In the genomic region with DNA sequence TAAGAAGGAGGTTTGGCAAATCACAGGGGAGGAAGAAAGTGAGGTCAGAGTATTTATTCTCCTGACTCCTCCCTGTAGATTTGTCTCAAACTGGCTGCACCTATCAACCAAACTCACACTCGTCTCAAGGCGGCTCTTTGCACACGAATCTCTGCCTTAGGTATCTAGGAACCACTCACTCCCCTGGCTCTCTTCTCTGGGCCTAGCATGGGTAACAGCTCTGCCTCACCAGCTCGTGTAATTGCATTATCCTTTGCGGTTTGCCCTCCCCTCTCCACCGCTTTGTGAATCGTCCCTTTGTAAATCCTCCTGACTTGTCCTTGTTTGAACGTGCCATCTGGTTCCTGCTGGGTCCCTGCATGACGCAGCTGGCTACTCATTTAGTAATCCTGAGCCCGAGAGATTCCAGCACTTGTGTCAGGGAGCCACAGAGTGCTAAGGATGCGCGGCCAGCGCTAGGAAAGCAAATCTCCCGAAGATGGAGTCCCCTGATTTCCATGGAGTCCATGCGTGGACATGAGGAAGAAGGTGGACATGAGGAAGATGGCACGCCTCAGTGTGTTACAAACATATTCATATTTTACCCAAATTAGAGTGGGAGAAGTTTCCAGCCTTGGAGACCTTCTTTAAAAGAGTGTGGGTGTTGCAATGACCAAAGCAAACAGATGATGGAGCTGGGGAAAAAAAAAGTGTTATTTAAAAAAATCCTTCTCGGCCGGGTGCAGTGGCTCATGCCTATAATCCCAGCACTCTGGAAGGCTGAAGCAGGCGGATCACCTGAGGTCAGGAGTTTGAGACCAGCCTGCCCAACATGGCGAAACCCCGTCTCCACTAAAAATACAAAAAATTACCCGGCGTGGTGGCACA, we compare ENCODE assay signal across 8 cellular contexts. TPM values are rescaled to one million over a fixed set of nuclear protein-coding genes. Genes with fewer than 3 reads are reported as not detected.
DNase-seq lines count a peak whose midpoint lies in the region; ATAC-seq and TF ChIP-seq lines count a peak whose summit lies in the region.

No MANE protein-coding gene starts in this region.

- in situ Hi-C loops in transverse colon (cut with MboI; ENCODE audit: low pct_ligation_motif_present in 1 of 4, low pct_unique_long_range_greater_than_20kb in 1 of 4, low sequenced_read_pairs in 3 of 4) = no loop called here

- H3K4me1 ChIP-seq in transverse colon = no peaks in the 10 kb centered on the region

- H3K27ac ChIP-seq in transverse colon = no peak overlapping the region

- no peaks in the 10 kb centered on the region for H3K27me3 ChIP-seq in transverse colon

- intact Hi-C loops in natural killer cell (cut with micrococcal nuclease) (no loop called here), transverse colon (cut with DNase I; ENCODE audit: low total_unique reads) (no loop called here)

- H3K36me3 ChIP-seq in transverse colon = no peaks in the 10 kb centered on the region

- H3K4me3 Mint-ChIP-seq in natural killer cell = no peak overlapping the region
- no peak overlapping the region for H3K4me3 Mint-ChIP-seq in natural killer cell treated with Interleukin-12 subunit alpha and Interleukin-12 subunit beta and Interleukin-15 and Interleukin-18, amount 100 ng/mL, for 72 hours

- no peaks in the 10 kb centered on the region for H3K9me3 ChIP-seq in transverse colon

- H3K9me3 Mint-ChIP-seq in natural killer cell = no peaks in the 10 kb centered on the region
- no peaks in the 10 kb centered on the region for H3K9me3 Mint-ChIP-seq in natural killer cell treated with Interleukin-12 subunit alpha and Interleukin-12 subunit beta and Interleukin-15 and Interleukin-18, amount 100 ng/mL, for 72 hours

- TF ChIP-seq CTCF in natural killer cell (IDR thresholded peaks at IDR 0.05) = no peak
- no peak for TF ChIP-seq CTCF in transverse colon (IDR thresholded peaks at IDR 0.05)

- no peaks in the 10 kb centered on the region for H3K27me3 Mint-ChIP-seq in natural killer cell (ENCODE audit: low read depth in 2 of 2)
- H3K27me3 Mint-ChIP-seq in natural killer cell treated with Interleukin-12 subunit alpha and Interleukin-12 subunit beta and Interleukin-15 and Interleukin-18, amount 100 ng/mL, for 72 hours = no peaks in the 10 kb centered on the region

- 57 to 68% methylated on average over 5 to 23 of the region's 23 CpGs for WGBS in transverse colon (ENCODE audit: low coverage in 1 of 2), 2 donors

- no peak overlapping the region for H3K4me3 ChIP-seq in transverse colon

- H3K27ac Mint-ChIP-seq in natural killer cell = peak overlapping the region; percentile 14 to 44
- H3K27ac Mint-ChIP-seq in natural killer cell treated with Interleukin-12 subunit alpha and Interleukin-12 subunit beta and Interleukin-15 and Interleukin-18, amount 100 ng/mL, for 72 hours = no peak overlapping the region

- TF ChIP-seq POLR2A in transverse colon (IDR thresholded peaks at IDR 0.05) = no peak

- no peak for DNase-seq in natural killer cell
- DNase-seq in natural killer cell treated with Interleukin-12 subunit alpha and Interleukin-12 subunit beta and Interleukin-15 and Interleukin-18, amount 100 ng/mL, for 72 hours (ENCODE audit: low spot score) = no peak
- DNase-seq in NCI-H82 (lab: John Stamatoyannopoulos, UW) = peak; percentile 100
- DNase-seq in fibroblast of gingiva (ENCODE audit: low read depth) = peak; percentile 68
- peak; percentile 66 for DNase-seq in superior temporal gyrus (ENCODE audit: extremely low spot score)
- DNase-seq in transverse colon = no peak

- TF ChIP-seq EP300 in transverse colon (IDR thresholded peaks at IDR 0.05; ENCODE audit: low read depth) = no peak

- ATAC-seq in natural killer cell = no peak
- no peak for ATAC-seq in natural killer cell treated with Interleukin-12 subunit alpha and Interleukin-12 subunit beta and Interleukin-15 and Interleukin-18, amount 100 ng/mL, for 72 hours
- ATAC-seq in HG03175 (IDR thresholded peaks at IDR 0.05; ENCODE audit: unreplicated experiment) = no peak
- ATAC-seq in GM21717 (IDR thresholded peaks at IDR 0.05; ENCODE audit: unreplicated experiment) = no peak

- H3K36me3 Mint-ChIP-seq in natural killer cell = no peaks in the 10 kb centered on the region
- no peaks in the 10 kb centered on the region for H3K36me3 Mint-ChIP-seq in natural killer cell treated with Interleukin-12 subunit alpha and Interleukin-12 subunit beta and Interleukin-15 and Interleukin-18, amount 100 ng/mL, for 72 hours

- H3K4me1 Mint-ChIP-seq in natural killer cell = peaks cover 13 to 26% of the 10 kb centered on the region in 2 donors
- H3K4me1 Mint-ChIP-seq in natural killer cell treated with Interleukin-12 subunit alpha and Interleukin-12 subunit beta and Interleukin-15 and Interleukin-18, amount 100 ng/mL, for 72 hours (ENCODE audit: low read depth in 2 of 2) = peaks cover 7 to 16% of the 10 kb centered on the region in 2 donors

RNA-seq across cellular contexts. Expression of a gene that starts 26.7 kb away (rescaled TPM):
- total RNA-seq in natural killer cell (10 to 100 TPM; 32.5 to 56.3 (median 56.2) TPM), transverse colon (1 to 10 TPM in 2 of 4 donors, not detected in 2; 2.5 to 3.7 TPM)
- total RNA-seq in natural killer cell treated with Interleukin-12 subunit alpha and Interleukin-12 subunit beta and Interleukin-15 and Interleukin-18, amount 100 ng/mL, for 72 hours = 10 to 100 TPM; 40.3 to 55.7 TPM

RNA-seq across cellular contexts. Expression of a gene that starts 45.8 kb away (rescaled TPM):
- 1 to 10 TPM in 2 of 3 donors, under 1 TPM in 1; 0.92 to 1.8 (median 1.1) TPM for total RNA-seq in natural killer cell
- 1 to 10 TPM; 2.3 to 4.2 TPM for total RNA-seq in natural killer cell treated with Interleukin-12 subunit alpha and Interleukin-12 subunit beta and Interleukin-15 and Interleukin-18, amount 100 ng/mL, for 72 hours
- 1 to 10 TPM in 2 of 4 donors, under 1 TPM in 1, not detected in 1; 0.32 to 2.2 (median 1.8) TPM for total RNA-seq in transverse colon

RNA-seq across cellular contexts. Expression of a gene that starts 45.9 kb away (rescaled TPM):
- total RNA-seq in natural killer cell (10 to 100 TPM; 23.9 to 31.8 (median 24.2) TPM), transverse colon (10 to 100 TPM in 3 of 4 donors, 1 to 10 TPM in 1; 4.0 to 36.3 (median 23.6) TPM)
- total RNA-seq in natural killer cell treated with Interleukin-12 subunit alpha and Interleukin-12 subunit beta and Interleukin-15 and Interleukin-18, amount 100 ng/mL, for 72 hours = 10 to 100 TPM; 28.1 to 33.6 TPM

Comparison
In these comparisons a context has a peak if more than half of its experiments do, and no peak if none do; other contexts are left out.
1. H3K27ac Mint-ChIP-seq: peak in natural killer cell (2 of 2); none in natural killer cell treated with Interleukin-12 subunit alpha and Interleukin-12 subunit beta and Interleukin-15 and Interleukin-18, amount 100 ng/mL, for 72 hours (0 of 2).
2. DNase-seq: peak in NCI-H82 (single experiment), fibroblast of gingiva (single experiment) and superior temporal gyrus (single experiment); none in natural killer cell (single experiment), natural killer cell treated with Interleukin-12 subunit alpha and Interleukin-12 subunit beta and Interleukin-15 and Interleukin-18, amount 100 ng/mL, for 72 hours (single experiment) and transverse colon (single experiment).
3. RNA of a gene that starts 26.7 kb away (total RNA-seq): 32.5 to 56.3 TPM in natural killer cell and 40.3 to 55.7 TPM in natural killer cell treated with Interleukin-12 subunit alpha and Interleukin-12 subunit beta and Interleukin-15 and Interleukin-18, amount 100 ng/mL, for 72 hours; 2.5 to 3.7 TPM in transverse colon; every median in the first group is over 4 times any median in the second.